8 cellular contexts compared by ENCODE assay signal in the genomic region with DNA sequence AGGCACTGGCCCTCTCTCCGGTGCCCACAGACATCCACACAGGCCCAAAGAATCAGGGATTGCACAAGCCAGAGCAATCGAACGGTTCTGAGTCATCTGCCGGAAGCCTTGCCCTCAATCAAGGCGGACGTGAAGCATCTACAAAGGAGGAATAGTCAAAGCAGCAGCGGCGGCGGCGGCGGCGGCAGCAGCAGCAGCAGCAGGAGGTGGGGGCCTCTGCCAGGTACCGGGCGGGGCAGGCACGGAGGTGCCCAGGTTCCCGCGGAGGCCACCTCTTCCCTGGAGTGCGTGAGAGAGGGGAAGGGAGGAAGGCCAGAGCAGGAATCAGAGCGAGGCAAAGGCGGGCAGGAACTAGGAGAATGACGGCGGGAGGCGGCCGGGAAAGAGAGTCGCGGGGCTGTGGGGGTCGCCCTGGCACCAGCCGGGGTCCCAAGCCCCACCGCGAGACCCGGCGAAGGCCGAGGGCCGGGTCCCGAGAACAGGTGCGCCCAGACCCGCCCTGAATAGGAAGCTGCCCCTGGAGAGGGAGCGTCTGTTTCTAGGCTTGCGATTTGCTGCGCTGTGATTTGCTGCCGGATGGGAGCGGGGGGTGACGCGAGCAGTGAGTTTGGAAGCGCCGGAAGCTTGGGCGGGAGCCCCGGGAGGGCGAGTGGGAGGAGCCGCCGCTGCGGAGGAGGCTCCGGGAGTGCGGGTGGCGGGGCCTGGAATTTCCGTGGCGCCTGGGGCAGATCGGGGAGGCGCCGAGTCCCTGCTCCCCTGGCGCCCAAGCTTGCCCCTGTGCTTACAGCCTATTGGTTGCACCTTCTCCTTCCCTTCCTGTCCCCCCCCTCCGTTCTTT. TPM values are rescaled to one million over a fixed set of nuclear protein-coding genes. Genes with fewer than 3 reads are reported as not detected.
DNase-seq lines count a peak whose midpoint lies in the region; ATAC-seq and TF ChIP-seq lines count a peak whose summit lies in the region.

A gene with protein sequence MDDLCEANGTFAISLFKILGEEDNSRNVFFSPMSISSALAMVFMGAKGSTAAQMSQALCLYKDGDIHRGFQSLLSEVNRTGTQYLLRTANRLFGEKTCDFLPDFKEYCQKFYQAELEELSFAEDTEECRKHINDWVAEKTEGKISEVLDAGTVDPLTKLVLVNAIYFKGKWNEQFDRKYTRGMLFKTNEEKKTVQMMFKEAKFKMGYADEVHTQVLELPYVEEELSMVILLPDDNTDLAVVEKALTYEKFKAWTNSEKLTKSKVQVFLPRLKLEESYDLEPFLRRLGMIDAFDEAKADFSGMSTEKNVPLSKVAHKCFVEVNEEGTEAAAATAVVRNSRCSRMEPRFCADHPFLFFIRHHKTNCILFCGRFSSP (plus strand): TSS at position 117 of the 838 bp plus-strand sequence. CDS start 8,228 bp downstream, outside the sequence.

- H3K4me3 ChIP-seq in RWPE2 (ENCODE audit: severe bottlenecking) = peak within 1 kb of the TSS; percentile 74
- peak within 1 kb of the TSS; percentile 73 for H3K4me3 ChIP-seq in neural progenitor cell
- peak within 1 kb of the TSS; percentile 72 to 88 for H3K4me3 ChIP-seq in stomach smooth muscle (ENCODE audit: low read length in 2 of 2)

- no peaks in the 10 kb centered on the region for H3K9me3 Mint-ChIP-seq in neural progenitor cell

- no peaks in the 10 kb centered on the region for H4K20me1 ChIP-seq in neural progenitor cell (ENCODE audit: low read depth)

- H3K27ac Mint-ChIP-seq in neural progenitor cell = peak within 1 kb of the TSS; percentile 93

- H3K9me3 ChIP-seq in RWPE2 (ENCODE audit: severe bottlenecking) (no peaks in the 10 kb centered on the region), neural progenitor cell (ENCODE audit: low read depth) (no peaks in the 10 kb centered on the region), stomach smooth muscle (ENCODE audit: control insufficient read depth in 2 of 2, low read length in 2 of 2) (no peaks in the 10 kb centered on the region)

- TF ChIP-seq CTCF in RWPE2 (IDR thresholded peaks at IDR 0.05; ENCODE audit: poor library complexity, severe bottlenecking) = no peak
- TF ChIP-seq CTCF in foreskin keratinocyte (conservative IDR thresholded peaks at IDR 0.05) = no peak
- no peak for TF ChIP-seq CTCF in neural progenitor cell (IDR thresholded peaks at IDR 0.05)

- ATAC-seq in GM21825 (IDR thresholded peaks at IDR 0.05; ENCODE audit: unreplicated experiment) = peak; percentile 90
- ATAC-seq in RWPE2 (ENCODE audit: low read depth) = peak; percentile 87
- ATAC-seq in foreskin keratinocyte = peak; percentile 85

- H3K36me3 ChIP-seq in RWPE2 (ENCODE audit: low read depth) (no peaks in the 10 kb centered on the region), neural progenitor cell (no peaks in the 10 kb centered on the region), stomach smooth muscle (ENCODE audit: control insufficient read depth in 2 of 2, insufficient read depth in 2 of 2, low read length in 2 of 2) (no peaks in the 10 kb centered on the region)

- H3K4me1 ChIP-seq in RWPE2 (ENCODE audit: insufficient read depth, poor library complexity, severe bottlenecking) (peaks cover 9% of the 10 kb centered on the region), foreskin keratinocyte (no peaks in the 10 kb centered on the region), neural progenitor cell (peaks cover 10% of the 10 kb centered on the region), stomach smooth muscle (ENCODE audit: control insufficient read depth, insufficient read depth, low read length) (peaks cover 6% of the 10 kb centered on the region)

- H3K9ac ChIP-seq in neural progenitor cell (peak within 1 kb of the TSS; percentile 65), stomach smooth muscle (ENCODE audit: low read length in 2 of 2) (peak within 1 kb of the TSS; percentile 84 to 94)

- H3K79me2 ChIP-seq in neural progenitor cell (ENCODE audit: low read depth) = no peaks in the 10 kb centered on the region

- peak within 1 kb of the TSS; percentile 83 for H2AFZ ChIP-seq in neural progenitor cell (replicated peaks)

- H3K4me2 ChIP-seq in neural progenitor cell = peak within 1 kb of the TSS; percentile 85

- H3K27ac ChIP-seq in RWPE2 (ENCODE audit: poor library complexity, severe bottlenecking) (peak within 1 kb of the TSS; percentile 92), foreskin keratinocyte (peak within 1 kb of the TSS; percentile 80), neural progenitor cell (peak within 1 kb of the TSS; percentile 40), stomach smooth muscle (ENCODE audit: low read length) (peak within 1 kb of the TSS; percentile 97)

- H3K27me3 Mint-ChIP-seq in neural progenitor cell (ENCODE audit: insufficient read depth, low read depth) = peaks cover 6% of the 10 kb centered on the region

- no peaks in the 10 kb centered on the region for H3K36me3 Mint-ChIP-seq in neural progenitor cell

- H3K27me3 ChIP-seq in RWPE2 (ENCODE audit: insufficient read depth, poor library complexity, severe bottlenecking) = no peaks in the 10 kb centered on the region
- H3K27me3 ChIP-seq in foreskin keratinocyte = no peaks in the 10 kb centered on the region
- peaks cover 8% of the 10 kb centered on the region for H3K27me3 ChIP-seq in neural progenitor cell
- no peaks in the 10 kb centered on the region for H3K27me3 ChIP-seq in stomach smooth muscle (ENCODE audit: control insufficient read depth in 1 of 2, insufficient read depth in 2 of 2, low read length in 2 of 2)

- H3K4me3 Mint-ChIP-seq in neural progenitor cell = peak within 1 kb of the TSS; percentile 96

- DNase-seq in DMS53 treated with DMSO at 0.1 percent for 48 hours (lab: John Stamatoyannopoulos, UW; ENCODE audit: unreplicated experiment) = peak; percentile 97
- DNase-seq in Kasumi-1 (lab: John Stamatoyannopoulos, UW) = peak; percentile 73 to 74
- DNase-seq in RWPE2 (ENCODE audit: low spot score) = peak; percentile 89
- DNase-seq in activated gamma-delta T cell treated with anti-CD3 and anti-CD28 coated beads, Interleukin-2, amount 50 U/mL, for 16 hours (ENCODE audit: low read depth) = peak; percentile 62
- DNase-seq in foreskin keratinocyte = peak; percentile 89 to 94
- DNase-seq in neural progenitor cell (ENCODE audit: low spot score) = peak; percentile 93

- peaks cover 16% of the 10 kb centered on the region for H3F3A ChIP-seq in neural progenitor cell (ENCODE audit: low read depth)

- peaks cover 23% of the 10 kb centered on the region for H3K4me1 Mint-ChIP-seq in neural progenitor cell

RNA-seq across cellular contexts. Expression of the gene that starts here (rescaled TPM):
- 37.8 and 39.4 TPM in 2 replicates for total RNA-seq in foreskin keratinocyte
- 25.3 and 29.0 TPM in 2 replicates for polyA plus RNA-seq in foreskin keratinocyte
- 0.34 and 0.46 TPM in 2 replicates for total RNA-seq in neural progenitor cell (ENCODE audit: low replicate concordance)

Comparison
In these comparisons a context has a peak if more than half of its experiments do, and no peak if none do; other contexts are left out.
1. Peak in every context shown above with its lines: DNase-seq, ATAC-seq, H3K4me3 ChIP-seq and H3K27ac ChIP-seq.
2. RNA of the gene that starts here (total RNA-seq): 37.8 to 39.4 TPM in foreskin keratinocyte; 0.34 to 0.46 TPM in neural progenitor cell; every median in the first group is over 10 times any median in the second.
3. Peak in DNase-seq, H3K4me3 ChIP-seq, H3K27ac ChIP-seq, H3K9ac ChIP-seq and H3K4me2 ChIP-seq in neural progenitor cell; RNA of the gene not detected or under 1 TPM.
4. H3K27ac ChIP-seq: peak in every context shown above with its lines; median percentile 97 in stomach smooth muscle; 92 in RWPE2; 80 in foreskin keratinocyte; 40 in neural progenitor cell.